Comparison of ENCODE assay signal across 8 cellular contexts in the genomic region with DNA sequence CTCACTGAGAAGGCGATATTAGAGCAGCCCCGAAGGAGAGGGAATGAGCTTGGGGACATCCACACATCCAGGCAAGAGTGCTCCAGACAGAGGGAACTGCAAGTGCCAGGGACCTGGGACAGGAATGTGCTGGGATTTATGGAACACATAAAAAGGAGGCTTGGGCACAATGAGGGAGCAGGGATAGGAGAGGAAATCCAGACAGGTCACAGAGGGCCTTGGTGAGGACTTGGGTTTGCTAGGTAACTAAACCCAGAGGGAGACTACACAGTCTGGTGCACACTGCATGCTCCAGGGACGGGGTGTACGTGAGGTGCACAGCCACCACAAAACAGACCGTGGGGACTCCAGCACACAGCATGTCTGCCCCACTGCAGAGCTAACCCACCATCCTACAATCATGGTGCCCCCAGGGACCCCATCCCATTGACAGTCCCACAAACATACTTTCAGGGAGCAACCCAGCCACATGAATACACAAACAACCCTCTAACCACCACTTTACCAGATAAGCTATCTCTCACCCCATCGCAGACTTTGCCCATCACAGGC. TPM values are rescaled to one million over a fixed set of nuclear protein-coding genes. Genes with fewer than 3 reads are reported as not detected.
DNase-seq lines count a peak whose midpoint lies in the region; ATAC-seq and TF ChIP-seq lines count a peak whose summit lies in the region.

No MANE protein-coding gene starts in this region.

- TF ChIP-seq POLR2A in gastroesophageal sphincter (IDR thresholded peaks at IDR 0.05): no peak

- peak overlapping the region; percentile 91 for H3K27ac Mint-ChIP-seq in stimulated activated memory B cell treated with anti-CD40 and anti-IgM and Interleukin-4, amounts not matched to agents 10 μg/mL and 1 μg/mL and 100 μg/mL, for 72 hours

- H3K9me3 ChIP-seq in SK-N-MC (ENCODE audit: low read depth, low read length) (no peaks in the 10 kb centered on the region), gastroesophageal sphincter (no peaks in the 10 kb centered on the region)

- H3K4me3 Mint-ChIP-seq in stimulated activated memory B cell treated with anti-CD40 and anti-IgM and Interleukin-4, amounts not matched to agents 10 μg/mL and 1 μg/mL and 100 μg/mL, for 72 hours: peak overlapping the region; percentile 71

- no peak for TF ChIP-seq EP300 in gastroesophageal sphincter (IDR thresholded peaks at IDR 0.05)

- 74% methylated on average over 4 of the region's 6 CpGs; no CpG with 5 or more reads in 1 of the 2 donors for WGBS in gastroesophageal sphincter (ENCODE audit: low coverage in 1 of 2), 2 donors

- DNase-seq in SK-N-MC (ENCODE audit: low read depth, low spot score): no peak
- DNase-seq in NCI-H446 treated with DMSO at 0.1 percent for 48 hours (lab: John Stamatoyannopoulos, UW): no peak
- DNase-seq in GM19240 (ENCODE audit: insufficient read length, low spot score): no peak
- no peak for DNase-seq in GOT3 (lab: John Stamatoyannopoulos, UW)

- peaks cover 8 to 83% (median 35%) of the 10 kb centered on the region in 3 donors for H3K4me1 ChIP-seq in gastroesophageal sphincter

- H3K36me3 ChIP-seq in SK-N-MC (ENCODE audit: insufficient read depth, low read length) (no peaks in the 10 kb centered on the region), gastroesophageal sphincter (peaks cover 0 to 25% of the 10 kb centered on the region in 2 donors)

- H3K4me3 ChIP-seq in SK-N-MC (no peak overlapping the region), gastroesophageal sphincter (no peak overlapping the region)

- no peaks in the 10 kb centered on the region for H3K27me3 Mint-ChIP-seq in stimulated activated memory B cell treated with anti-CD40 and anti-IgM and Interleukin-4, amounts not matched to agents 10 μg/mL and 1 μg/mL and 100 μg/mL, for 72 hours

- peaks cover 81% of the 10 kb centered on the region for H3K4me1 Mint-ChIP-seq in stimulated activated memory B cell treated with anti-CD40 and anti-IgM and Interleukin-4, amounts not matched to agents 10 μg/mL and 1 μg/mL and 100 μg/mL, for 72 hours

- H3K9me3 Mint-ChIP-seq in stimulated activated memory B cell treated with anti-CD40 and anti-IgM and Interleukin-4, amounts not matched to agents 10 μg/mL and 1 μg/mL and 100 μg/mL, for 72 hours: no peaks in the 10 kb centered on the region

- no peaks in the 10 kb centered on the region for H3K27me3 ChIP-seq in gastroesophageal sphincter

- TF ChIP-seq CTCF in gastroesophageal sphincter (IDR thresholded peaks at IDR 0.05): no peak

- no peak overlapping the region for H3K9ac ChIP-seq in SK-N-MC (ENCODE audit: insufficient read length)

- peaks cover 15% of the 10 kb centered on the region for H3K36me3 Mint-ChIP-seq in stimulated activated memory B cell treated with anti-CD40 and anti-IgM and Interleukin-4, amounts not matched to agents 10 μg/mL and 1 μg/mL and 100 μg/mL, for 72 hours

- ATAC-seq in GM19463 (IDR thresholded peaks at IDR 0.05; ENCODE audit: unreplicated experiment) (peak; percentile 0), gastroesophageal sphincter (no peak), GM19467 (IDR thresholded peaks at IDR 0.05; ENCODE audit: unreplicated experiment) (no peak)
- peak; percentile 44 for ATAC-seq in stimulated activated memory B cell treated with anti-CD40 and anti-IgM and Interleukin-4, amounts not matched to agents 10 μg/mL and 1 μg/mL and 100 μg/mL, for 72 hours

- H3K27ac ChIP-seq in SK-N-MC (peak overlapping the region; percentile 92), gastroesophageal sphincter (peak overlapping the region; percentile 99 to 100 (median 99))

RNA-seq across cellular contexts. Expression of a gene that starts 5.6 kb away (rescaled TPM):
- total RNA-seq in gastroesophageal sphincter: 100 to 1,000 TPM in 3 of 4 donors, 10 to 100 TPM in 1; 78.6 to 276 (median 158) TPM

RNA-seq across cellular contexts. Expression of a gene that starts 9.9 kb away (rescaled TPM):
- 10 to 100 TPM; 30.0 to 50.7 (median 36.4) TPM for total RNA-seq in gastroesophageal sphincter

RNA-seq across cellular contexts. Expression of a gene that starts 10.2 kb away (rescaled TPM):
- 10 to 100 TPM; 32.8 to 48.0 (median 44.0) TPM for total RNA-seq in gastroesophageal sphincter

RNA-seq across cellular contexts. Expression of a gene that starts 11.4 kb away (rescaled TPM):
- total RNA-seq in gastroesophageal sphincter: 10 to 100 TPM; 19.5 to 35.3 (median 23.4) TPM

RNA-seq across cellular contexts. Expression of a gene that starts 34.7 kb away (rescaled TPM):
- 1,000 to 10,000 TPM; 1,023 to 1,769 (median 1,110) TPM for total RNA-seq in gastroesophageal sphincter

Comparison
In these comparisons a context has a peak if more than half of its experiments do, and no peak if none do; other contexts are left out.
1. ATAC-seq: peak in GM19463 (single experiment) and stimulated activated memory B cell treated with anti-CD40 and anti-IgM and Interleukin-4, amounts not matched to agents 10 μg/mL and 1 μg/mL and 100 μg/mL, for 72 hours (single experiment); none in gastroesophageal sphincter (single experiment) and GM19467 (single experiment).